24 cellular contexts compared by ENCODE assay signal in genomic region chr14:36224176-36224575, GRCh38. TPM values are rescaled to one million over a fixed set of nuclear protein-coding genes. Genes with fewer than 3 reads are reported as not detected.
"Had no signal": no experiment of that assay in that cellular context is flagged by ENCODE, and none has a peak within 500 bp of the region (broad histone marks: within the 10 kb centered on the region; RNA-seq: fewer than 3 reads in every experiment).

No MANE protein-coding gene starts in this region.

- FAIRE-seq: frontal cortex had no signal

- H3K9me3 ChIP-seq: heart left ventricle, mucosa of descending colon, neutrophil, psoas muscle, right lobe of liver, uterus had no signal

- H3K4me1 Mint-ChIP-seq: naive thymus-derived CD8-positive, alpha-beta T cell had no signal

- H3K36me3 Mint-ChIP-seq: naive thymus-derived CD8-positive, alpha-beta T cell; type B pancreatic cell had no signal

- H3K4me1 ChIP-seq: heart left ventricle, psoas muscle, right lobe of liver, uterus had no signal

- H3K36me3 ChIP-seq: heart left ventricle, neutrophil, right lobe of liver, uterus had no signal

- H3K9me3 Mint-ChIP-seq: endodermal cell; naive thymus-derived CD8-positive, alpha-beta T cell had no signal

- H3K4me3 Mint-ChIP-seq: endodermal cell; naive thymus-derived CD8-positive, alpha-beta T cell; type B pancreatic cell had no signal

- H3K27me3 ChIP-seq: right lobe of liver, uterus had no signal

- H3K27ac Mint-ChIP-seq: endodermal cell; naive thymus-derived CD8-positive, alpha-beta T cell; type B pancreatic cell had no signal

- ATAC-seq: esophagus mucosa; heart left ventricle; left colon; mucosa of descending colon; naive thymus-derived CD8-positive, alpha-beta T cell; psoas muscle; right lobe of liver had no signal

- DNase-seq: effector CD4-positive, alpha-beta T cell; endodermal cell; heart left ventricle; hippocampal formation; left colon; mucosa of descending colon; naive thymus-derived CD8-positive, alpha-beta T cell; psoas muscle; retina; right lobe of liver; stimulated activated CD4-positive, alpha-beta T cell treated with anti-CD3 and anti-CD28 coated beads, Interleukin-4, amount 100 ng/mL, for 4 hours; stimulated activated naive CD4-positive, alpha-beta T cell; uterus had no signal

- H3K27ac ChIP-seq: coronary artery, heart left ventricle, neutrophil, psoas muscle, right lobe of liver, uterus had no signal

- H3K4me3 ChIP-seq: coronary artery, heart left ventricle, mucosa of descending colon, psoas muscle, right lobe of liver, uterus had no signal

RNA-seq across cellular contexts. Expression of gene PTCSC3, which starts 47.7 kb away (rescaled TPM):
- total RNA-seq: dermis microvascular lymphatic vessel endothelial cell; endodermal cell; esophagus mucosa; fibroblast of lung; frontal cortex; glomerular endothelial cell; heart left ventricle; kidney epithelial cell; left colon; liver; mucosa of descending colon; naive thymus-derived CD8-positive, alpha-beta T cell; osteoblast; psoas muscle; right lobe of liver; uterus had no signal
